Comparison of ENCODE assay signal across 21 cellular contexts in the genomic region with DNA sequence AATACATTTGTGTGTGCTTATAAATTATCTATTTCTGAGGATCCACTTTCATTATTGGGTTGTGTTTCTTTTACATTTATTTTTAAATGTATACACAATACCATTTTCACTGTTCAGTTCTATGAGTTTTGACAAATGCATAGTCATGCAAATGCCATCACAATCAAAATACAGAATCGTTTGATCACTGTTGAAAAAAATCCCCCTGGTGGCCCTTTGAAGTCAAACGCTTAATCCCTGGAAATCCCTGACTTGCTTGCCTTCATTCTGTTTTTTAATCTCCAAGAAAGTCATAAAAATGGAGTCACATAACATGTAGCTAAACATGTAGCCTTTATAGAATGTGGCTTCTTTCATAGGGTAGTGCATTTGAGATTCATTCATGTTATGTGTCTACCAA.
DNase-seq lines count a peak whose midpoint lies in the region; ATAC-seq and TF ChIP-seq lines count a peak whose summit lies in the region.
"Had no signal": no experiment of that assay in that cellular context is flagged by ENCODE, and none has a peak within 500 bp of the region (broad histone marks: within the 10 kb centered on the region; RNA-seq: fewer than 3 reads in every experiment).

No MANE protein-coding gene starts in this region.

- H2AFZ ChIP-seq in smooth muscle cell (ENCODE audit: low read depth): peak overlapping the region; percentile 39

- H3K9me3 ChIP-seq in smooth muscle cell (replicated peaks; ENCODE audit: low read depth): no peaks in the 10 kb centered on the region
- H3K9me3 ChIP-seq: transverse colon had no signal

- H3K79me2 ChIP-seq in smooth muscle cell (ENCODE audit: low read depth): no peaks in the 10 kb centered on the region

- no peak overlapping the region for H3K27ac ChIP-seq in smooth muscle cell (ENCODE audit: low read depth)
- H3K27ac ChIP-seq: transverse colon had no signal

- H3K27ac Mint-ChIP-seq in chondrocyte (ENCODE audit: unreplicated experiment): no peak overlapping the region
- H3K27ac Mint-ChIP-seq: activated CD8-positive, alpha-beta memory T cell treated with anti-CD3 and anti-CD28 coated beads, Interleukin-2, amount 10 ng/mL, durations not matched to agents 7 days and 5 days; CD8-positive, alpha-beta T cell; stimulated activated memory B cell treated with anti-CD40 and anti-IgM and Interleukin-4, amounts not matched to agents 10 μg/mL and 1 μg/mL and 100 μg/mL, for 72 hours; T-cell had no signal

- H3F3A ChIP-seq in smooth muscle cell (ENCODE audit: low read depth): no peaks in the 10 kb centered on the region

- 21% methylated on average over 2 of the region's 2 CpGs for WGBS in smooth muscle cell (ENCODE audit: low lambda C conversion rate)

- H3K36me3 ChIP-seq in smooth muscle cell (ENCODE audit: low read depth): no peaks in the 10 kb centered on the region
- H3K36me3 ChIP-seq: transverse colon had no signal

- H3K9ac ChIP-seq in smooth muscle cell (ENCODE audit: low read depth): no peak overlapping the region

- H3K4me3 ChIP-seq in smooth muscle cell (peak overlapping the region; percentile 58), foreskin fibroblast (ENCODE audit: low read depth in 1 of 2, low read length in 2 of 2) (no peak overlapping the region)
- H3K4me3 ChIP-seq: transverse colon had no signal

- H3K4me2 ChIP-seq in smooth muscle cell: peak overlapping the region; percentile 82

- no peaks in the 10 kb centered on the region for H3K27me3 ChIP-seq in smooth muscle cell (ENCODE audit: low read depth)
- H3K27me3 ChIP-seq: transverse colon had no signal

- H3K27me3 Mint-ChIP-seq in chondrocyte (ENCODE audit: low read depth): peaks cover 4% of the 10 kb centered on the region

- ATAC-seq in GM21515 (IDR thresholded peaks at IDR 0.05; ENCODE audit: unreplicated experiment): no peak
- ATAC-seq: activated CD8-positive, alpha-beta memory T cell treated with anti-CD3 and anti-CD28 coated beads, Interleukin-2, amount 10 ng/mL, durations not matched to agents 7 days and 5 days; CD8-positive, alpha-beta T cell; stimulated activated memory B cell treated with anti-CD40 and anti-IgM and Interleukin-4, amounts not matched to agents 10 μg/mL and 1 μg/mL and 100 μg/mL, for 72 hours; T-cell had no signal

- no peaks in the 10 kb centered on the region for H4K20me1 ChIP-seq in smooth muscle cell (ENCODE audit: low read depth)

- TF ChIP-seq CTCF in chondrocyte (IDR thresholded peaks at IDR 0.05) (peak; percentile 26), smooth muscle cell (IDR thresholded peaks at IDR 0.05; ENCODE audit: borderline replicate concordance, insufficient read depth, poor library complexity, severe bottlenecking) (peak; percentile 16), foreskin fibroblast (IDR thresholded peaks at IDR 0.05; ENCODE audit: low read depth, low read length) (no peak)

- no peaks in the 10 kb centered on the region for H3K9me3 Mint-ChIP-seq in chondrocyte (ENCODE audit: low read depth)
- H3K9me3 Mint-ChIP-seq: CD8-positive, alpha-beta T cell; T-cell had no signal

- peaks cover 11% of the 10 kb centered on the region for H3K4me1 ChIP-seq in smooth muscle cell (ENCODE audit: low read depth)
- H3K4me1 ChIP-seq: transverse colon had no signal

- no peak overlapping the region for H3K4me3 Mint-ChIP-seq in chondrocyte (ENCODE audit: unreplicated experiment)
- H3K4me3 Mint-ChIP-seq: activated CD8-positive, alpha-beta memory T cell treated with anti-CD3 and anti-CD28 coated beads, Interleukin-2, amount 10 ng/mL, durations not matched to agents 7 days and 5 days; CD8-positive, alpha-beta T cell; stimulated activated memory B cell treated with anti-CD40 and anti-IgM and Interleukin-4, amounts not matched to agents 10 μg/mL and 1 μg/mL and 100 μg/mL, for 72 hours; T-cell had no signal

- DNase-seq in NCI-H2196 (lab: John Stamatoyannopoulos, UW; ENCODE audit: unreplicated experiment): peak; percentile 2
- DNase-seq in NCI-H2196 treated with DMSO at 0.1 percent for 48 hours (lab: John Stamatoyannopoulos, UW; ENCODE audit: unreplicated experiment): no peak
- peak; percentile 50 for DNase-seq in NCI-H2227 treated with DMSO at 0.1 percent for 48 hours (lab: John Stamatoyannopoulos, UW)
- no peak for DNase-seq in chondrocyte (ENCODE audit: low spot score)
- no peak for DNase-seq in smooth muscle cell (lab: John Stamatoyannopoulos, UW; ENCODE audit: unreplicated experiment)
- no peak for DNase-seq in hippocampal formation (lab: John Stamatoyannopoulos, UW)
- DNase-seq in foreskin fibroblast: no peak
- DNase-seq: activated CD4-positive, CD25-positive, alpha-beta regulatory T cell; activated CD8-positive, alpha-beta memory T cell treated with anti-CD3 and anti-CD28 coated beads, Interleukin-2, amount 10 ng/mL, durations not matched to agents 7 days and 5 days; activated naive CD4-positive, alpha-beta T cell treated with Interleukin-2 at 50 U/mL for 16 hours; CD8-positive, alpha-beta T cell; GDM1; H7; IMR-90; left colon; NCI-H1105; posterior cingulate gyrus; T-cell; transverse colon had no signal

- H3K4me1 Mint-ChIP-seq in chondrocyte (ENCODE audit: low read depth): peaks cover 4% of the 10 kb centered on the region
- H3K4me1 Mint-ChIP-seq: activated CD8-positive, alpha-beta memory T cell treated with anti-CD3 and anti-CD28 coated beads, Interleukin-2, amount 10 ng/mL, durations not matched to agents 7 days and 5 days; stimulated activated memory B cell treated with anti-CD40 and anti-IgM and Interleukin-4, amounts not matched to agents 10 μg/mL and 1 μg/mL and 100 μg/mL, for 72 hours; T-cell had no signal

- peaks cover 1% of the 10 kb centered on the region for H3K36me3 Mint-ChIP-seq in chondrocyte (ENCODE audit: low read depth)
- H3K36me3 Mint-ChIP-seq: activated CD8-positive, alpha-beta memory T cell treated with anti-CD3 and anti-CD28 coated beads, Interleukin-2, amount 10 ng/mL, durations not matched to agents 7 days and 5 days; CD8-positive, alpha-beta T cell; stimulated activated memory B cell treated with anti-CD40 and anti-IgM and Interleukin-4, amounts not matched to agents 10 μg/mL and 1 μg/mL and 100 μg/mL, for 72 hours; T-cell had no signal

Comparison
In these comparisons a context has a peak if more than half of its experiments do, and no peak if none do; other contexts are left out.
1. DNase-seq: peak in NCI-H2196 (single experiment) and NCI-H2227 treated with DMSO at 0.1 percent for 48 hours (single experiment); none in NCI-H2196 treated with DMSO at 0.1 percent for 48 hours (single experiment), chondrocyte (single experiment), smooth muscle cell (single experiment), hippocampal formation (0 of 2) and foreskin fibroblast (0 of 2).